In genomic region chr17:66431910-66432309, GRCh38 we compare ENCODE assay signal across 11 cellular contexts.
A peak's percentile ranks its signal among the peaks of the same experiment; 100 is the strongest.
DNase-seq lines count a peak whose midpoint lies in the region; ATAC-seq and TF ChIP-seq lines count a peak whose summit lies in the region.
"Had no signal": no experiment of that assay in that cellular context is flagged by ENCODE, and none has a peak within 500 bp of the region (broad histone marks: within the 10 kb centered on the region; RNA-seq: fewer than 3 reads in every experiment).

No MANE protein-coding gene starts in this region.

- no TSS peak for BruUV-seq in MCF 10A (replicated peaks; lab: Mats Ljungman, UMichigan)

- TF ChIP-seq CTCF in MCF 10A (IDR thresholded peaks at IDR 0.05; ENCODE audit: unreplicated experiment), result no peak

- H3K4me3 Mint-ChIP-seq in MCF 10A (ENCODE audit: unreplicated experiment), result peak overlapping the region; percentile 67
- no peak overlapping the region for H3K4me3 Mint-ChIP-seq in effector memory CD8-positive, alpha-beta T cell
- H3K4me3 Mint-ChIP-seq: activated CD8-positive, alpha-beta T cell treated with anti-CD3 and anti-CD28 coated beads, Interleukin-2, amount 10 ng/mL, durations not matched to agents 7 days and 5 days had no signal

- CTCF ChIA-PET in MCF 10A (lab: Yijun Ruan, JAX), result interaction anchor here (0.6 to 1.9 kb wide), 6 partner anchors 15 to 1323 kb away, joined by 3 to 4 read pairs (median 3); no protein-coding TSS in a partner anchor

- POLR2A ChIA-PET in MCF 10A (lab: Yijun Ruan, JAX), result interaction anchor here (0.6 to 2.6 kb wide), 19 partner anchors 9 to 311 kb away, joined by 3 to 20 read pairs (median 4); partner anchors contain the start of gene PRKCA

- H3K9me3 Mint-ChIP-seq in MCF 10A (ENCODE audit: unreplicated experiment), result no peaks in the 10 kb centered on the region
- H3K9me3 Mint-ChIP-seq in effector memory CD8-positive, alpha-beta T cell, result no peaks in the 10 kb centered on the region

- peak overlapping the region; percentile 95 for H3K27ac Mint-ChIP-seq in MCF 10A (ENCODE audit: low read depth, unreplicated experiment)
- H3K27ac Mint-ChIP-seq in effector memory CD8-positive, alpha-beta T cell, result peak overlapping the region in 1 of 2 donors; percentile 16
- H3K27ac Mint-ChIP-seq: activated CD8-positive, alpha-beta T cell treated with anti-CD3 and anti-CD28 coated beads, Interleukin-2, amount 10 ng/mL, durations not matched to agents 7 days and 5 days had no signal

- no peak for ATAC-seq in effector memory CD8-positive, alpha-beta T cell (replicated peaks)
- ATAC-seq: activated CD8-positive, alpha-beta T cell treated with anti-CD3 and anti-CD28 coated beads, Interleukin-2, amount 10 ng/mL, durations not matched to agents 7 days and 5 days; psoas muscle had no signal

- no peaks in the 10 kb centered on the region for H3K27me3 Mint-ChIP-seq in MCF 10A (ENCODE audit: insufficient read depth, unreplicated experiment)
- H3K27me3 Mint-ChIP-seq in effector memory CD8-positive, alpha-beta T cell, result no peaks in the 10 kb centered on the region

- intact Hi-C loops in MCF 10A (cut with micrococcal nuclease), result loop anchor here (2.0 to 10.0 kb wide), 3 partner anchors 35 to 133 kb away; partner anchors contain the start of gene PRKCA

- DNase-seq in A172 (ENCODE audit: low spot score) (peak; percentile 70), HS-27A (ENCODE audit: low read depth) (peak; percentile 31), MCF 10A (ENCODE audit: unreplicated experiment) (peak; percentile 80), kidney tubule cell (ENCODE audit: low spot score) (peak; percentile 62), middle frontal gyrus (ENCODE audit: extremely low spot score, low spot score) (no peak), SIG-M5 treated with dmso at 0.1 percent for 504 hours (lab: John Stamatoyannopoulos, UW; ENCODE audit: unreplicated experiment) (no peak), NCI-H2081 treated with DMSO at 0.1 percent for 48 hours (lab: John Stamatoyannopoulos, UW) (no peak)
- DNase-seq in effector memory CD8-positive, alpha-beta T cell, result no peak
- DNase-seq: activated CD8-positive, alpha-beta T cell treated with anti-CD3 and anti-CD28 coated beads, Interleukin-2, amount 10 ng/mL, durations not matched to agents 7 days and 5 days; NCI-H1694; psoas muscle had no signal

- H3K4me1 Mint-ChIP-seq in MCF 10A (ENCODE audit: insufficient read depth, unreplicated experiment), result peaks cover 20% of the 10 kb centered on the region
- H3K4me1 Mint-ChIP-seq in effector memory CD8-positive, alpha-beta T cell (ENCODE audit: low read depth in 2 of 2), result peaks cover 0 to 6% of the 10 kb centered on the region in 2 donors

- no peaks in the 10 kb centered on the region for H3K36me3 Mint-ChIP-seq in MCF 10A (ENCODE audit: insufficient read depth, unreplicated experiment)
- H3K36me3 Mint-ChIP-seq in effector memory CD8-positive, alpha-beta T cell (ENCODE audit: insufficient read depth), result no peaks in the 10 kb centered on the region

Comparison
In these comparisons a context has a peak if more than half of its experiments do, and no peak if none do; other contexts are left out.
1. DNase-seq: peak in A172 (single experiment), HS-27A (single experiment), MCF 10A (single experiment) and kidney tubule cell (single experiment); none in middle frontal gyrus (single experiment), SIG-M5 treated with dmso at 0.1 percent for 504 hours (single experiment), NCI-H2081 treated with DMSO at 0.1 percent for 48 hours (single experiment) and effector memory CD8-positive, alpha-beta T cell (0 of 3).